11 cellular contexts compared by ENCODE assay signal in genomic region chr9:76136986-76137385, GRCh38.
A peak's percentile ranks its signal among the peaks of the same experiment; 100 is the strongest.
DNase-seq lines count a peak whose midpoint lies in the region; ATAC-seq and TF ChIP-seq lines count a peak whose summit lies in the region.
"Had no signal": no experiment of that assay in that cellular context is flagged by ENCODE, and none has a peak within 500 bp of the region (broad histone marks: within the 10 kb centered on the region; RNA-seq: fewer than 3 reads in every experiment).

No MANE protein-coding gene starts in this region.

- peak overlapping the region; percentile 75 for H2AFZ ChIP-seq in mammary epithelial cell (ENCODE audit: low read depth, low read length)

- no peaks in the 10 kb centered on the region for H3K27me3 ChIP-seq in mammary epithelial cell (ENCODE audit: insufficient read depth, low read length)

- H3K9me3 ChIP-seq in mammary epithelial cell (replicated peaks; ENCODE audit: insufficient read depth, low read length) = no peaks in the 10 kb centered on the region
- no peaks in the 10 kb centered on the region for H3K9me3 ChIP-seq in mucosa of descending colon

- no peaks in the 10 kb centered on the region for H3K79me2 ChIP-seq in mammary epithelial cell (ENCODE audit: insufficient read depth, low read length)

- H3K4me1 ChIP-seq in mammary epithelial cell (ENCODE audit: insufficient read depth, low read length) = peaks cover 6% of the 10 kb centered on the region
- no peaks in the 10 kb centered on the region for H3K4me1 ChIP-seq in mucosa of descending colon (ENCODE audit: low read depth)

- in situ Hi-C loops in mammary epithelial cell (cut with MboI; ENCODE audit: low sequenced_read_pairs in 2 of 2) = no loop called here

- dilution Hi-C loops in mammary epithelial cell (cut with HindIII; ENCODE audit: low sequenced_read_pairs) = no loop called here

- TF ChIP-seq CTCF in mammary epithelial cell (conservative IDR thresholded peaks at IDR 0.05 in 1 of 2, IDR thresholded peaks at IDR 0.05 in 1 of 2; ENCODE audit: extremely low read depth in 1 of 2, insufficient read depth in 1 of 2, low read depth in 1 of 2, low read length in 2 of 2) = no peak
- no peak for TF ChIP-seq CTCF in mucosa of descending colon (IDR thresholded peaks at IDR 0.05)

- H3K9ac ChIP-seq in mammary epithelial cell (ENCODE audit: insufficient read depth, low read length) = no peak overlapping the region

- intact Hi-C loops in mammary epithelial cell (cut with micrococcal nuclease) = no loop called here
- intact Hi-C loops in mucosa of descending colon (cut with DNase I, micrococcal nuclease) = no loop called here

- CTCF ChIA-PET in mammary epithelial cell (lab: Charles Lee; ENCODE audit: low non-redundant PET) = interaction anchor here (0.6 kb wide), 1 partner anchor 158 kb away, joined by 4 read pairs; no protein-coding TSS in a partner anchor

- WGBS in mammary epithelial cell (ENCODE audit: low coverage, missing lambda C conversion rate) = 0% methylated on average over 1 of the region's 1 CpG

- DNase-seq in DMS53 treated with DMSO at 0.1 percent for 48 hours (lab: John Stamatoyannopoulos, UW; ENCODE audit: unreplicated experiment) (peak; percentile 25), HT1080 (ENCODE audit: low read depth) (peak; percentile 74), mammary epithelial cell (peak; percentile 62), mucosa of descending colon (no peak), NCI-H2029 treated with DMSO at 0.1 percent for 48 hours (lab: John Stamatoyannopoulos, UW) (no peak)
- no peak for DNase-seq in activated CD4-positive, CD25-positive, alpha-beta regulatory T cell (lab: John Stamatoyannopoulos, UW)
- DNase-seq: GDM1, KG1, SHP77 treated with DMSO at 0.1 percent for 48 hours had no signal

- no peak overlapping the region for H3K27ac ChIP-seq in mammary epithelial cell (ENCODE audit: insufficient read depth, low read depth, low read length)

- peak; percentile 55 for ATAC-seq in mucosa of descending colon
- no peak for ATAC-seq in GM21381 (IDR thresholded peaks at IDR 0.05; ENCODE audit: unreplicated experiment)
- no peak for ATAC-seq in HG02798 (IDR thresholded peaks at IDR 0.05; ENCODE audit: poor library complexity, unreplicated experiment)

- no peak overlapping the region for H3K4me2 ChIP-seq in mammary epithelial cell (ENCODE audit: insufficient read depth, low read depth, low read length)

- no peaks in the 10 kb centered on the region for H4K20me1 ChIP-seq in mammary epithelial cell (ENCODE audit: insufficient read depth, low read length)

- no peak overlapping the region for H3K4me3 ChIP-seq in mammary epithelial cell (replicated peaks in 1 of 3; ENCODE audit: insufficient read depth in 1 of 3, low read depth in 2 of 3, low read length in 3 of 3)
- H3K4me3 ChIP-seq in mucosa of descending colon = no peak overlapping the region

- BruUV-seq in mammary epithelial cell (replicated peaks; lab: Mats Ljungman, UMichigan) = no TSS peak

- H3K36me3 ChIP-seq in mammary epithelial cell (ENCODE audit: insufficient read depth, low read length) = no peaks in the 10 kb centered on the region
- H3K36me3 ChIP-seq in mucosa of descending colon (ENCODE audit: low read depth) = no peaks in the 10 kb centered on the region

Comparison
In these comparisons a context has a peak if more than half of its experiments do, and no peak if none do; other contexts are left out.
1. DNase-seq: peak in DMS53 treated with DMSO at 0.1 percent for 48 hours (single experiment), HT1080 (single experiment) and mammary epithelial cell (single experiment); none in mucosa of descending colon (0 of 3), NCI-H2029 treated with DMSO at 0.1 percent for 48 hours (single experiment) and activated CD4-positive, CD25-positive, alpha-beta regulatory T cell (0 of 4).